Comparison of ENCODE assay signal across 17 cellular contexts in the genomic region with DNA sequence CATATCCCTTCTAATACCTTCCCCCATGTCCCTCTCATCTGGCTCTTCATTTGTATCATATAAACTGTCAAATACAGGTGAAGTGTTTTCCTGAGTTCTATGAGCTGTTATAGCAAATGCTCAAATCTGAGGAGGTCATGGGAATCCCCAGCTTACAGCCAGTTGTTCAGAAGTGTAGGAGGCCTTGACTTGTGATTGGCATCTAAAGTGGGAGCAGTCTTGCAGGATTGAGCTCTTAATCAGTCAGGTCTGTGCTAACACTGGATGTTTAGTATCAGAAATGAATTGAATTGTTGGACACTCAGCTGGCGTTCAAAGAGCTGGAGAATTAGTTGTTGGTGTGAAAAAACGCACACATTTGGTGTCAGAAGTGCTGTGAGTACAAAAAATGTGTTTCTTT.
"Had no signal": no experiment of that assay in that cellular context is flagged by ENCODE, and none has a peak within 500 bp of the region (broad histone marks: within the 10 kb centered on the region; RNA-seq: fewer than 3 reads in every experiment).

No MANE protein-coding gene starts in this region.

- ATAC-seq: activated CD4-positive, CD25-positive, alpha-beta regulatory T cell treated with anti-CD3 and anti-CD28 coated beads, Interleukin-2, amount 50 U/mL, for 24 hours; activated CD8-positive, alpha-beta T cell treated with anti-CD3 and anti-CD28 coated beads, Interleukin-2, amount 10 ng/mL, durations not matched to agents 7 days and 5 days; activated naive CD4-positive, alpha-beta T cell treated with anti-CD3 and anti-CD28 coated beads, Interleukin-2, amount 50 U/mL, for 72 hours; effector memory CD8-positive, alpha-beta T cell; sciatic nerve; stimulated activated effector memory CD8-positive, alpha-beta T cell treated with anti-CD3 and anti-CD28 coated beads, Interleukin-12 subunit alpha, Interleukin-12 subunit beta, amount 100 ng/mL, for 72 hours; T-cell had no signal

- H3K4me3 Mint-ChIP-seq: activated CD4-positive, alpha-beta T cell treated with anti-CD3 and anti-CD28 coated beads, Interleukin-2, amount 10 ng/mL, durations not matched to agents 7 days and 5 days; activated CD8-positive, alpha-beta T cell treated with anti-CD3 and anti-CD28 coated beads, Interleukin-2, amount 10 ng/mL, durations not matched to agents 7 days and 5 days; activated T-cell treated with anti-CD3 and anti-CD28 coated beads, Interleukin-2, amount 50 U/mL, for 24 hours; effector memory CD8-positive, alpha-beta T cell; stimulated activated effector memory CD8-positive, alpha-beta T cell treated with anti-CD3 and anti-CD28 coated beads, Interleukin-12 subunit alpha, Interleukin-12 subunit beta, amount 100 ng/mL, for 72 hours; T-cell had no signal

- H3K27me3 Mint-ChIP-seq: activated CD4-positive, alpha-beta T cell treated with anti-CD3 and anti-CD28 coated beads, Interleukin-2, amount 10 ng/mL, durations not matched to agents 7 days and 5 days; activated T-cell treated with anti-CD3 and anti-CD28 coated beads, Interleukin-2, amount 50 U/mL, for 24 hours; effector memory CD8-positive, alpha-beta T cell; T-cell had no signal

- H3K9me3 Mint-ChIP-seq: activated CD4-positive, alpha-beta T cell treated with anti-CD3 and anti-CD28 coated beads, Interleukin-2, amount 10 ng/mL, durations not matched to agents 7 days and 5 days; activated naive CD4-positive, alpha-beta T cell treated with anti-CD3 and anti-CD28 coated beads, Interleukin-2, amount 50 U/mL, for 72 hours; activated T-cell treated with anti-CD3 and anti-CD28 coated beads, Interleukin-2, amount 50 U/mL, for 24 hours; effector memory CD8-positive, alpha-beta T cell; stimulated activated effector memory CD8-positive, alpha-beta T cell treated with anti-CD3 and anti-CD28 coated beads, Interleukin-12 subunit alpha, Interleukin-12 subunit beta, amount 100 ng/mL, for 72 hours; T-cell had no signal

- H3K36me3 Mint-ChIP-seq: activated naive CD4-positive, alpha-beta T cell treated with anti-CD3 and anti-CD28 coated beads, Interleukin-2, amount 50 U/mL, for 72 hours had no signal

- H3K27ac Mint-ChIP-seq: activated CD4-positive, alpha-beta T cell treated with anti-CD3 and anti-CD28 coated beads, Interleukin-2, amount 10 ng/mL, durations not matched to agents 7 days and 5 days; activated CD8-positive, alpha-beta T cell treated with anti-CD3 and anti-CD28 coated beads, Interleukin-2, amount 10 ng/mL, durations not matched to agents 7 days and 5 days; activated naive CD4-positive, alpha-beta T cell treated with anti-CD3 and anti-CD28 coated beads, Interleukin-2, amount 50 U/mL, for 72 hours; activated T-cell treated with anti-CD3 and anti-CD28 coated beads, Interleukin-2, amount 50 U/mL, for 24 hours; effector memory CD8-positive, alpha-beta T cell; stimulated activated effector memory CD8-positive, alpha-beta T cell treated with anti-CD3 and anti-CD28 coated beads, Interleukin-12 subunit alpha, Interleukin-12 subunit beta, amount 100 ng/mL, for 72 hours had no signal

- DNase-seq: activated CD4-positive, alpha-beta T cell treated with anti-CD3 and anti-CD28 coated beads, Interleukin-2, amount 10 ng/mL, durations not matched to agents 7 days and 5 days; activated CD8-positive, alpha-beta T cell treated with anti-CD3 and anti-CD28 coated beads, Interleukin-2, amount 10 ng/mL, durations not matched to agents 7 days and 5 days; activated effector memory CD4-positive, alpha-beta T cell treated with anti-CD3 and anti-CD28 coated beads, Interleukin-2, amount 50 U/mL, for 16 hours; activated T-cell treated with anti-CD3 and anti-CD28 coated beads, Interleukin-2, amount 50 U/mL, for 24 hours; effector memory CD8-positive, alpha-beta T cell; esophagus squamous epithelium; ovary; SK-N-SH; stimulated activated CD4-positive, alpha-beta T cell treated with anti-CD3 and anti-CD28 coated beads, Interleukin-4, amount 100 ng/mL, for 24 hours; T-cell; T-helper 9 cell; upper lobe of left lung had no signal

- FAIRE-seq: islet of Langerhans had no signal
